15 cellular contexts compared by ENCODE assay signal in genomic region chr1:23836037-23836436, GRCh38.
"Had no signal": no experiment of that assay in that cellular context is flagged by ENCODE, and none has a peak within 500 bp of the region (broad histone marks: within the 10 kb centered on the region; RNA-seq: fewer than 3 reads in every experiment).

No MANE protein-coding gene starts in this region.

- H3K36me3 ChIP-seq: cardiac muscle cell, stomach had no signal

- H3K9me3 ChIP-seq: stomach, testis had no signal

- H3K79me2 ChIP-seq: hepatocyte had no signal

- H3K4me3 ChIP-seq: cardiac muscle cell, hepatocyte, stomach, testis had no signal

- H3K27me3 ChIP-seq: stomach, testis had no signal

- ATAC-seq: activated naive CD4-positive, alpha-beta T cell treated with anti-CD3 and anti-CD28 coated beads, Interleukin-2, amount 50 U/mL, for 72 hours had no signal

- DNase-seq: activated CD4-positive, alpha-beta T cell treated with anti-CD3 and anti-CD28 coated beads for 1 hour; activated CD4-positive, alpha-beta T cell treated with anti-CD3 and anti-CD28 coated beads, Interleukin-2, amount 50 U/mL, for 48 hours; activated gamma-delta T cell treated with Interleukin-2 at 50 U/mL for 16 hours; amniotic stem cell; effector memory CD4-positive, alpha-beta T cell; stimulated activated CD4-positive, alpha-beta T cell treated with anti-CD3 and anti-CD28 coated beads, Interleukin-12 subunit alpha, Interleukin-12 subunit beta, amount 100 ng/mL, for 4 hours; stimulated activated CD4-positive, alpha-beta T cell treated with anti-CD3 and anti-CD28 coated beads, Interleukin-1b, Interleukin-23, amount 100 ng/mL, for 48 hours; stimulated activated CD8-positive, alpha-beta memory T cell treated with anti-CD3 and anti-CD28 coated beads, Interleukin-4, amount 100 ng/mL, for 48 hours; stomach; T-helper 9 cell; testis had no signal

- H2AFZ ChIP-seq: hepatocyte had no signal

- H3K4me1 ChIP-seq: testis had no signal

- H3K4me2 ChIP-seq: hepatocyte had no signal

- H3K27ac ChIP-seq: cardiac muscle cell, hepatocyte, stomach, testis, VCaP had no signal
